9 cellular contexts compared by ENCODE assay signal in the genomic region with DNA sequence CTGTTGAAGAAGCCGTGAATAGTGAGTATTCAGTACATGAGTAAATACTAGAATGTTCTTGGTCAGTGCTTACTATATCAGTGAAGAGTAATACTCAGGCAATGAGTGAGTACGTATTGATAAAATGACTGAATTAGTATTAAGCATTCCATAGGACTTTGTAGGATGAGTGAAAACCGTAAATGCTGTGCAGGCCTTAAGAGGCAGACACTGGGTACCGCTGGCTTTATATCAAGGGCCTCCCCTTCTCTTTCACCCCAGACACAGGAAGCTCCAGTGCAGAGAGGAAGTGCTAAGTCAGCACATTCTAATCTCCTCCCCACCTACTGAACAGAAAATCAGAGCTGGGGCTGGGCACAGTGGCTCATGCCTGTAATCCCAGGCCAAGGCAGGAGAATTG. TPM values are rescaled to one million over a fixed set of nuclear protein-coding genes. Genes with fewer than 3 reads are reported as not detected.
DNase-seq lines count a peak whose midpoint lies in the region; ATAC-seq, FAIRE-seq and TF ChIP-seq lines count a peak whose summit lies in the region.
"Had no signal": no experiment of that assay in that cellular context is flagged by ENCODE, and none has a peak within 500 bp of the region (broad histone marks: within the 10 kb centered on the region; RNA-seq: fewer than 3 reads in every experiment).

No MANE protein-coding gene starts in this region.

- no peaks in the 10 kb centered on the region for H3K9me3 ChIP-seq in K562 (replicated peaks; ENCODE audit: control insufficient read depth, insufficient read depth, low read depth, low read length)
- no peaks in the 10 kb centered on the region for H3K9me3 ChIP-seq in HAP-1

- H3K4me3 ChIP-seq in K562, result no peak overlapping the region
- no peak overlapping the region for H3K4me3 ChIP-seq in HAP-1

- POLR2A ChIA-PET in K562 (lab: Yijun Ruan, JAX), result interaction anchor here (1.6 kb wide), 1 partner anchor 126 kb away, joined by 5 read pairs; a partner anchor contains a TSS

- no TSS peak for BruUV-seq in K562 (replicated peaks; lab: Mats Ljungman, UMichigan)

- no peak for TF ChIP-seq RAD21 in K562 (CRISPR knock-in tag; conservative IDR thresholded peaks at IDR 0.05 in 1 of 2, IDR thresholded peaks at IDR 0.05 in 1 of 2)

- H2AFZ ChIP-seq in K562 (ENCODE audit: low read depth, low read length), result no peak overlapping the region

- H3K9ac ChIP-seq in K562 (ENCODE audit: insufficient read depth in 1 of 2, low read depth in 2 of 2, low read length in 2 of 2), result no peak overlapping the region

- peaks cover 17% of the 10 kb centered on the region for H3K4me1 Mint-ChIP-seq in T-helper 2 cell treated with Interferon-gamma antibody and Interleukin-4, amounts not matched to agents 5 μg/mL and 100 μg/mL, for 36 hours (ENCODE audit: low read depth)

- WGBS in K562 (ENCODE audit: insufficient coverage, low coverage, missing lambda C conversion rate), result 92% methylated on average over 4 of the region's 4 CpGs

- peaks cover 3% of the 10 kb centered on the region for H3K9me1 ChIP-seq in K562 (ENCODE audit: control insufficient read depth, insufficient read depth, low read length)

- in situ Hi-C loops in K562 (cut with MboI) (no loop called here), HAP-1 (cut with MboI; ENCODE audit: low sequenced_read_pairs) (no loop called here)

- intact Hi-C loops in K562 (cut with micrococcal nuclease), result no loop called here

- 0 out of 2 replicates have a peak, but pooled peaks cover 4% of the 10 kb centered on the region for H4K20me1 ChIP-seq in K562 (replicated peaks; ENCODE audit: control insufficient read depth, insufficient read depth, low read length)

- no peaks in the 10 kb centered on the region for H3K9me3 Mint-ChIP-seq in T-helper 2 cell treated with Interferon-gamma antibody and Interleukin-4, amounts not matched to agents 5 μg/mL and 100 μg/mL, for 36 hours

- H3K27ac ChIP-seq in K562 (ENCODE audit: extremely low read depth, low read depth, low read length), result no peak overlapping the region

- FAIRE-seq in K562 (lab: Jason Lieb, UNC), result peak; percentile 55
- FAIRE-seq: G401.6 had no signal

- H3K27me3 ChIP-seq in K562 (ENCODE audit: control insufficient read depth in 2 of 2, insufficient read depth in 2 of 2, low read length in 2 of 2) (no peaks in the 10 kb centered on the region), HAP-1 (ENCODE audit: low read depth) (no peaks in the 10 kb centered on the region)

- H3K36me3 ChIP-seq in K562 (ENCODE audit: control insufficient read depth, insufficient read depth, low read length) (peaks cover 89% of the 10 kb centered on the region), HAP-1 (replicated peaks) (peaks cover 70% of the 10 kb centered on the region)

- no peak for TF ChIP-seq POLR2A in K562 (conservative IDR thresholded peaks at IDR 0.05)

- peaks cover 53% of the 10 kb centered on the region for H3K36me3 Mint-ChIP-seq in T-helper 2 cell treated with Interferon-gamma antibody and Interleukin-4, amounts not matched to agents 5 μg/mL and 100 μg/mL, for 36 hours (ENCODE audit: low read depth)

- H3K4me1 ChIP-seq in K562 (replicated peaks in 1 of 2; ENCODE audit: control insufficient read depth in 2 of 2, insufficient read depth in 2 of 2, low read length in 2 of 2) (no peaks in the 10 kb centered on the region), HAP-1 (no peaks in the 10 kb centered on the region)

- H3K79me2 ChIP-seq in K562 (ENCODE audit: control insufficient read depth, insufficient read depth, low read length), result no peaks in the 10 kb centered on the region

- H3K4me3 Mint-ChIP-seq in T-helper 2 cell treated with Interferon-gamma antibody and Interleukin-4, amounts not matched to agents 5 μg/mL and 100 μg/mL, for 36 hours, result peak overlapping the region; percentile 61

- no peaks in the 10 kb centered on the region for H3K27me3 Mint-ChIP-seq in T-helper 2 cell treated with Interferon-gamma antibody and Interleukin-4, amounts not matched to agents 5 μg/mL and 100 μg/mL, for 36 hours (ENCODE audit: low read depth)

- DNase-seq in ELR (ENCODE audit: low read depth) (peak; percentile 13), K562 (ENCODE audit: extremely low read depth in 1 of 4, low spot score in 3 of 4) (no peak), pons (ENCODE audit: low spot score) (peak; percentile 61), mucosa of gallbladder (ENCODE audit: low spot score) (no peak), HAP-1 (ENCODE audit: low spot score in 2 of 2) (no peak)
- peak; percentile 50 for DNase-seq in T-helper 2 cell treated with Interferon-gamma antibody and Interleukin-4, amounts not matched to agents 5 μg/mL and 100 μg/mL, for 36 hours (ENCODE audit: low spot score)

- no peak for TF ChIP-seq EP300 in K562 (IDR thresholded peaks at IDR 0.05; ENCODE audit: low read length)

- peak overlapping the region; percentile 86 for H3K27ac Mint-ChIP-seq in T-helper 2 cell treated with Interferon-gamma antibody and Interleukin-4, amounts not matched to agents 5 μg/mL and 100 μg/mL, for 36 hours

- ATAC-seq in K562 (no peak), GM19328 (IDR thresholded peaks at IDR 0.05; ENCODE audit: unreplicated experiment) (no peak), GM21447 (IDR thresholded peaks at IDR 0.05; ENCODE audit: unreplicated experiment) (no peak)

- TF ChIP-seq CTCF in K562 (IDR thresholded peaks at IDR 0.05 in 2 of 3, conservative IDR thresholded peaks at IDR 0.05 in 1 of 3; ENCODE audit: insufficient read depth in 2 of 3, low read depth in 1 of 3, low read length in 3 of 3), result no peak

- no peak overlapping the region for H3K4me2 ChIP-seq in K562 (ENCODE audit: insufficient read depth, low read length)

- CTCF ChIA-PET in K562 (lab: Yijun Ruan, JAX; ENCODE audit: low intra/inter-chr PET ratio), result no interaction called here

TF ChIP-seq in K562, 482 proteins besides CTCF, POLR2A, EP300 and RAD21 (continues in another document):
- TF ChIP-seq MAFK (IDR thresholded peaks at IDR 0.05; ENCODE audit: low read length), result peak; percentile 98

RNA-seq across cellular contexts. Expression of a gene that starts 24.2 kb away (rescaled TPM):
- 57.2 and 80.7 TPM in 2 replicates for total RNA-seq in K562 (2011; cell fraction: chromatin; rRNA removed; ENCODE audit: low replicate concordance)
- 72.2 and 72.5 TPM in 2 replicates for total RNA-seq in K562 (2011; cell fraction: nucleolus; rRNA removed)
- 70.9 and 93.4 TPM in 2 replicates for total RNA-seq in K562 (2011; cell fraction: nucleoplasm; rRNA removed)
- 23.5 and 29.4 TPM in 2 replicates for total RNA-seq in K562 (2014; rRNA removed)
- 25.7 and 25.9 TPM in 2 replicates for total RNA-seq in K562 (2014; rRNA removed; fragmentation: Illumina TruSeq; extraction: Trizol)
- total RNA-seq in K562 (2015; rRNA removed; fragmentation: Illumina TruSeq; extraction: Trizol), result 32.8 and 33.2 TPM in 2 replicates
- 38.2 and 44.7 TPM in 2 replicates for total RNA-seq in K562 (2021)
- polyA plus RNA-seq in K562 (2011; rRNA removed), result 21.3 and 21.6 TPM in 2 replicates
- 19.2 and 27.8 TPM in 2 replicates for polyA plus RNA-seq in K562 (2011; cell fraction: cytosol; rRNA removed)
- 15.0 and 22.1 TPM in 2 replicates for polyA plus RNA-seq in K562 (2011; cell fraction: nucleus; rRNA removed)
- 22.6 and 26.2 TPM in 2 replicates for polyA plus RNA-seq in K562 (2012)
- polyA plus RNA-seq in K562 (2014; fragmentation: Illumina TruSeq; extraction: Trizol), result 32.7 and 34.3 TPM in 2 replicates
- polyA plus RNA-seq in K562 (2014; fragmentation: Nextera tagmentation; extraction: Ambion mirVana), result 1 to 10 TPM; 3.5 to 6.0 TPM
- 22.7 and 24.8 TPM in 2 replicates for polyA plus RNA-seq in K562 (2014; rRNA removed)
- 25.2 and 26.7 TPM in 2 replicates for polyA minus RNA-seq in K562 (2011; rRNA and poly(A)+ RNA removed)
- polyA minus RNA-seq in K562 (2011; cell fraction: cytosol; rRNA and poly(A)+ RNA removed), result 19.7 and 23.0 TPM in 2 replicates
- 13.7 and 16.8 TPM in 2 replicates for polyA minus RNA-seq in K562 (2011; cell fraction: nucleus; rRNA and poly(A)+ RNA removed)
- total RNA-seq in mucosa of gallbladder, result 35.4 TPM

RNA-seq across cellular contexts. Expression of a gene that starts 24.3 kb away (rescaled TPM):
- 15.9 and 22.3 TPM in 2 replicates for total RNA-seq in K562 (2011; cell fraction: chromatin; rRNA removed; ENCODE audit: low replicate concordance)
- total RNA-seq in K562 (2011; cell fraction: nucleolus; rRNA removed), result 11.4 and 12.5 TPM in 2 replicates
- total RNA-seq in K562 (2011; cell fraction: nucleoplasm; rRNA removed), result 18.0 and 31.8 TPM in 2 replicates
- total RNA-seq in K562 (2014; rRNA removed) (4.0 and 5.5 TPM in 2 replicates), K562 (2014; rRNA removed; fragmentation: Illumina TruSeq; extraction: Trizol) (5.6 and 6.4 TPM in 2 replicates), K562 (2015; rRNA removed; fragmentation: Illumina TruSeq; extraction: Trizol) (6.2 and 6.7 TPM in 2 replicates), K562 (2021) (20.1 and 21.8 TPM in 2 replicates), mucosa of gallbladder (11.9 TPM)
- polyA plus RNA-seq in K562 (2011; rRNA removed) (7.1 and 7.2 TPM in 2 replicates), K562 (2014; fragmentation: Illumina TruSeq; extraction: Trizol) (21.8 and 24.3 TPM in 2 replicates), K562 (2014; fragmentation: Nextera tagmentation; extraction: Ambion mirVana) (1 to 10 TPM; 3.1 to 5.3 TPM), K562 (2014; rRNA removed) (10.6 and 11.4 TPM in 2 replicates)
- 9.6 and 9.7 TPM in 2 replicates for polyA plus RNA-seq in K562 (2011; cell fraction: cytosol; rRNA removed)
- 7.9 and 13.1 TPM in 2 replicates for polyA plus RNA-seq in K562 (2011; cell fraction: nucleus; rRNA removed)
- 11.7 and 12.7 TPM in 2 replicates for polyA plus RNA-seq in K562 (2012)
- 6.5 and 8.3 TPM in 2 replicates for polyA minus RNA-seq in K562 (2011; rRNA and poly(A)+ RNA removed)
- 10.6 and 13.0 TPM in 2 replicates for polyA minus RNA-seq in K562 (2011; cell fraction: cytosol; rRNA and poly(A)+ RNA removed)
- 5.3 and 6.8 TPM in 2 replicates for polyA minus RNA-seq in K562 (2011; cell fraction: nucleus; rRNA and poly(A)+ RNA removed)

RNA-seq across cellular contexts. Expression of a gene that starts 45.6 kb away (rescaled TPM):
- 9.0 and 15.2 TPM in 2 replicates for total RNA-seq in K562 (2011; cell fraction: chromatin; rRNA removed; ENCODE audit: low replicate concordance)
- 5.3 and 5.7 TPM in 2 replicates for total RNA-seq in K562 (2011; cell fraction: nucleolus; rRNA removed)
- 7.2 and 7.9 TPM in 2 replicates for total RNA-seq in K562 (2011; cell fraction: nucleoplasm; rRNA removed)
- 6.3 and 7.8 TPM in 2 replicates for total RNA-seq in K562 (2014; rRNA removed)
- 9.6 and 11.5 TPM in 2 replicates for total RNA-seq in K562 (2014; rRNA removed; fragmentation: Illumina TruSeq; extraction: Trizol)
- total RNA-seq in K562 (2015; rRNA removed; fragmentation: Illumina TruSeq; extraction: Trizol), result 8.4 and 8.6 TPM in 2 replicates
- total RNA-seq in K562 (2021), result 9.1 and 9.8 TPM in 2 replicates
- 6.8 and 12.3 TPM in 2 replicates for polyA plus RNA-seq in K562 (2011; rRNA removed)
- 6.0 and 7.9 TPM in 2 replicates for polyA plus RNA-seq in K562 (2011; cell fraction: cytosol; rRNA removed)
- polyA plus RNA-seq in K562 (2011; cell fraction: nucleus; rRNA removed), result 3.2 and 4.4 TPM in 2 replicates
- 8.6 and 10.3 TPM in 2 replicates for polyA plus RNA-seq in K562 (2012)
- polyA plus RNA-seq in K562 (2014; fragmentation: Illumina TruSeq; extraction: Trizol), result 11.5 and 11.7 TPM in 2 replicates
- polyA plus RNA-seq in K562 (2014; fragmentation: Nextera tagmentation; extraction: Ambion mirVana), result 1 to 10 TPM; 2.9 to 3.6 TPM
- 7.2 and 7.7 TPM in 2 replicates for polyA plus RNA-seq in K562 (2014; rRNA removed)
- polyA minus RNA-seq in K562 (2011; rRNA and poly(A)+ RNA removed), result 12.5 and 18.6 TPM in 2 replicates
- polyA minus RNA-seq in K562 (2011; cell fraction: cytosol; rRNA and poly(A)+ RNA removed), result 5.3 and 7.4 TPM in 2 replicates
- polyA minus RNA-seq in K562 (2011; cell fraction: nucleus; rRNA and poly(A)+ RNA removed), result 2.0 and 3.4 TPM in 2 replicates
- 59.6 TPM for total RNA-seq in mucosa of gallbladder

Comparison
In these comparisons a context has a peak if more than half of its experiments do, and no peak if none do; other contexts are left out.
1. DNase-seq: peak in ELR (single experiment), T-helper 2 cell treated with Interferon-gamma antibody and Interleukin-4, amounts not matched to agents 5 μg/mL and 100 μg/mL, for 36 hours (single experiment) and pons (single experiment); none in K562 (0 of 4), mucosa of gallbladder (single experiment) and HAP-1 (0 of 2).